In genomic region chr15:65919353-65919752, GRCh38 we compare ENCODE assay signal across 20 cellular contexts. TPM values are rescaled to one million over a fixed set of nuclear protein-coding genes. Genes with fewer than 3 reads are reported as not detected.
DNase-seq lines count a peak whose midpoint lies in the region; ATAC-seq, FAIRE-seq and TF ChIP-seq lines count a peak whose summit lies in the region.
"Had no signal": no experiment of that assay in that cellular context is flagged by ENCODE, and none has a peak within 500 bp of the region (broad histone marks: within the 10 kb centered on the region; RNA-seq: fewer than 3 reads in every experiment).

No MANE protein-coding gene starts in this region.

- H3K79me2 ChIP-seq in K562 (ENCODE audit: control insufficient read depth, insufficient read depth, low read length) = no peaks in the 10 kb centered on the region

- no peaks in the 10 kb centered on the region for H3K9me3 Mint-ChIP-seq in activated T-cell treated with anti-CD3 and anti-CD28 coated beads, Interleukin-2, amount 50 U/mL, for 72 hours
- H3K9me3 Mint-ChIP-seq in CD14-positive monocyte = no peaks in the 10 kb centered on the region
- H3K9me3 Mint-ChIP-seq: CD4-positive, alpha-beta memory T cell; HFFc6 had no signal

- intact Hi-C loops in K562 (cut with micrococcal nuclease) (no loop called here), CD14-positive monocyte (cut with micrococcal nuclease) (no loop called here)

- no peak overlapping the region for H3K9ac ChIP-seq in K562 (ENCODE audit: insufficient read depth in 1 of 2, low read depth in 2 of 2, low read length in 2 of 2)
- H3K9ac ChIP-seq: BLaER1 treated with 17β-estradiol and CSF1 and Interleukin-3, amounts not matched to agents 10 nM and 100 nM had no signal

- no peaks in the 10 kb centered on the region; the same call in 1 of the 2 replicates for H4K20me1 ChIP-seq in K562 (replicated peaks; ENCODE audit: control insufficient read depth, insufficient read depth, low read length)

- ATAC-seq in activated T-cell treated with anti-CD3 and anti-CD28 coated beads, Interleukin-2, amount 50 U/mL, for 72 hours (replicated peaks in 1 of 2) = no peak
- no peak for ATAC-seq in A549
- no peak for ATAC-seq in RWPE2 (ENCODE audit: low read depth)
- ATAC-seq in K562 = no peak
- ATAC-seq in GM19023 (IDR thresholded peaks at IDR 0.05; ENCODE audit: unreplicated experiment) = no peak

- H3K4me1 Mint-ChIP-seq in activated T-cell treated with anti-CD3 and anti-CD28 coated beads, Interleukin-2, amount 50 U/mL, for 72 hours (ENCODE audit: low read depth) = peaks cover 45% of the 10 kb centered on the region
- H3K4me1 Mint-ChIP-seq in CD14-positive monocyte = no peaks in the 10 kb centered on the region

- in situ Hi-C loops in K562 (cut with MboI) = no loop called here

- TF ChIP-seq POLR2A in A549 (IDR thresholded peaks at IDR 0.05; ENCODE audit: low read length) (no peak), K562 (conservative IDR thresholded peaks at IDR 0.05) (no peak)

- no peak for TF ChIP-seq CTCF in A549 (IDR thresholded peaks at IDR 0.05)
- TF ChIP-seq CTCF in RWPE2 (IDR thresholded peaks at IDR 0.05; ENCODE audit: poor library complexity, severe bottlenecking) = no peak
- no peak for TF ChIP-seq CTCF in K562 (IDR thresholded peaks at IDR 0.05 in 2 of 3, conservative IDR thresholded peaks at IDR 0.05 in 1 of 3; ENCODE audit: insufficient read depth in 2 of 3, low read depth in 1 of 3, low read length in 3 of 3)
- TF ChIP-seq CTCF in CD14-positive monocyte (IDR thresholded peaks at IDR 0.05) = no peak

- no peak for DNase-seq in activated T-cell treated with anti-CD3 and anti-CD28 coated beads, Interleukin-2, amount 50 U/mL, for 72 hours
- DNase-seq in activated T-cell treated with anti-CD3 and anti-CD28 coated beads, Interleukin-2, amount 50 U/mL, for 48 hours = no peak
- no peak for DNase-seq in A549 (ENCODE audit: low read depth in 1 of 2, low spot score in 1 of 2)
- peak; percentile 22 for DNase-seq in RWPE2 (ENCODE audit: low spot score)
- no peak for DNase-seq in K562 (ENCODE audit: extremely low read depth in 1 of 4, low spot score in 3 of 4)
- no peak for DNase-seq in CD14-positive monocyte (ENCODE audit: low spot score)
- no peak for DNase-seq in epidermal melanocyte (ENCODE audit: insufficient read length, low spot score)
- DNase-seq: ACHN; AML-193; BE2C; CD4-positive, alpha-beta memory T cell; GF-D8; GOT3; HFFc6 had no signal

- peaks cover 0 to 4% of the 10 kb centered on the region in 2 donors for H3K36me3 Mint-ChIP-seq in activated T-cell treated with anti-CD3 and anti-CD28 coated beads, Interleukin-2, amount 50 U/mL, for 72 hours (ENCODE audit: insufficient read depth in 2 of 2)
- peaks cover 0 to 2% of the 10 kb centered on the region in 2 donors for H3K36me3 Mint-ChIP-seq in CD14-positive monocyte
- H3K36me3 Mint-ChIP-seq: CD4-positive, alpha-beta memory T cell had no signal

- H3K4me1 ChIP-seq in A549 (0 out of 3 replicates have a peak, but pooled peaks cover 4% of the 10 kb centered on the region), RWPE2 (ENCODE audit: insufficient read depth, poor library complexity, severe bottlenecking) (no peaks in the 10 kb centered on the region), K562 (replicated peaks in 1 of 2; ENCODE audit: control insufficient read depth in 2 of 2, insufficient read depth in 2 of 2, low read length in 2 of 2) (peaks cover 0 to 7% of the 10 kb centered on the region in 2 experiments; a peak in 2 of 5 replicates)
- H3K4me1 ChIP-seq: BE2C, HAP-1 had no signal

- TF ChIP-seq RAD21 in A549 (conservative IDR thresholded peaks at IDR 0.05 in 1 of 2, IDR thresholded peaks at IDR 0.05 in 1 of 2) = no peak
- no peak for TF ChIP-seq RAD21 in K562 (CRISPR knock-in tag; conservative IDR thresholded peaks at IDR 0.05 in 1 of 2, IDR thresholded peaks at IDR 0.05 in 1 of 2)

- CTCF ChIA-PET in A549 (lab: Yijun Ruan, JAX) = interaction anchor here (2.1 kb wide), 1 partner anchor 281 kb away, joined by 8 read pairs; no protein-coding TSS in a partner anchor
- CTCF ChIA-PET in K562 (lab: Yijun Ruan, JAX; ENCODE audit: low intra/inter-chr PET ratio) = no interaction called here

- WGBS in A549 (ENCODE audit: missing lambda C conversion rate) = 90% methylated on average over 9 of the region's 9 CpGs
- 74% methylated on average over 9 of the region's 9 CpGs for WGBS in K562 (ENCODE audit: insufficient coverage, low coverage, missing lambda C conversion rate)

- H3K27ac ChIP-seq in A549 (no peak overlapping the region), RWPE2 (ENCODE audit: poor library complexity, severe bottlenecking) (no peak overlapping the region), K562 (ENCODE audit: extremely low read depth, low read depth, low read length) (no peak overlapping the region)
- H3K27ac ChIP-seq: 22Rv1; BLaER1 treated with 17β-estradiol and CSF1 and Interleukin-3, amounts not matched to agents 10 nM and 100 nM had no signal

- POLR2A ChIA-PET in A549 (lab: Yijun Ruan, JAX) (no interaction called here), K562 (lab: Yijun Ruan, JAX) (no interaction called here)

- H3K4me2 ChIP-seq in A549 = no peak overlapping the region
- H3K4me2 ChIP-seq in K562 (ENCODE audit: insufficient read depth, low read length) = no peak overlapping the region

- no peaks in the 10 kb centered on the region for H3K9me3 ChIP-seq in A549
- H3K9me3 ChIP-seq in RWPE2 (ENCODE audit: severe bottlenecking) = no peaks in the 10 kb centered on the region
- no peaks in the 10 kb centered on the region for H3K9me3 ChIP-seq in K562 (replicated peaks; ENCODE audit: control insufficient read depth, insufficient read depth, low read depth, low read length)
- H3K9me3 ChIP-seq: BE2C; BLaER1 treated with 17β-estradiol and CSF1 and Interleukin-3, amounts not matched to agents 10 nM and 100 nM; HAP-1 had no signal

- H3K27me3 ChIP-seq in RWPE2 (ENCODE audit: insufficient read depth, poor library complexity, severe bottlenecking) = no peaks in the 10 kb centered on the region
- H3K27me3 ChIP-seq in K562 (ENCODE audit: control insufficient read depth in 2 of 2, insufficient read depth in 2 of 2, low read length in 2 of 2) = no peaks in the 10 kb centered on the region
- H3K27me3 ChIP-seq: BE2C had no signal

- no peak overlapping the region for H3K4me3 Mint-ChIP-seq in activated T-cell treated with anti-CD3 and anti-CD28 coated beads, Interleukin-2, amount 50 U/mL, for 72 hours
- H3K4me3 Mint-ChIP-seq in CD14-positive monocyte = no peak overlapping the region
- H3K4me3 Mint-ChIP-seq: CD4-positive, alpha-beta memory T cell; HFFc6 had no signal

- no TSS peak for BruUV-seq in K562 (replicated peaks; lab: Mats Ljungman, UMichigan)

- TF ChIP-seq EP300 in A549 (IDR thresholded peaks at IDR 0.05) (no peak), K562 (IDR thresholded peaks at IDR 0.05; ENCODE audit: low read length) (no peak)

- H3K36me3 ChIP-seq in RWPE2 (ENCODE audit: low read depth) (no peaks in the 10 kb centered on the region), K562 (ENCODE audit: control insufficient read depth, insufficient read depth, low read length) (no peaks in the 10 kb centered on the region)
- H3K36me3 ChIP-seq: BE2C, HAP-1 had no signal

- no peaks in the 10 kb centered on the region for H3K27me3 Mint-ChIP-seq in activated T-cell treated with anti-CD3 and anti-CD28 coated beads, Interleukin-2, amount 50 U/mL, for 72 hours (ENCODE audit: low read depth)
- peaks cover 1 to 4% (median 2%) of the 10 kb centered on the region in 3 donors for H3K27me3 Mint-ChIP-seq in CD14-positive monocyte (ENCODE audit: low read depth in 3 of 3)
- H3K27me3 Mint-ChIP-seq: CD4-positive, alpha-beta memory T cell had no signal

- H3K4me3 ChIP-seq in A549 (no peak overlapping the region), RWPE2 (ENCODE audit: severe bottlenecking) (no peak overlapping the region), K562 (no peak overlapping the region)
- H3K4me3 ChIP-seq: BLaER1 treated with 17β-estradiol and CSF1 and Interleukin-3, amounts not matched to agents 10 nM and 100 nM; HAP-1 had no signal

- peak; percentile 43 for FAIRE-seq in A549 (lab: Jason Lieb, UNC)
- no peak for FAIRE-seq in K562 (lab: Jason Lieb, UNC)
- FAIRE-seq: A204.1, H54 had no signal

- peak overlapping the region; percentile 26 for H3K27ac Mint-ChIP-seq in activated T-cell treated with anti-CD3 and anti-CD28 coated beads, Interleukin-2, amount 50 U/mL, for 72 hours
- no peak overlapping the region for H3K27ac Mint-ChIP-seq in CD14-positive monocyte
- H3K27ac Mint-ChIP-seq: HFFc6 had no signal

- peaks cover 9% of the 10 kb centered on the region for H3K9me1 ChIP-seq in K562 (ENCODE audit: control insufficient read depth, insufficient read depth, low read length)

- no peak overlapping the region for H2AFZ ChIP-seq in K562 (ENCODE audit: low read depth, low read length)

TF ChIP-seq in A549, 52 proteins besides CTCF, POLR2A, EP300 and RAD21 (continues in another document):
- no peak for TF ChIP-seq CEBPB (IDR thresholded peaks at IDR 0.05)

TF ChIP-seq in K562, 482 proteins besides CTCF, POLR2A, EP300 and RAD21 (continues in another document):
- no peak for TF ChIP-seq SMC3 (conservative IDR thresholded peaks at IDR 0.05; ENCODE audit: insufficient read depth, low read depth, low read length)

RNA-seq across cellular contexts. Expression of gene RAB11A, which starts 50.1 kb away (rescaled TPM):
- total RNA-seq in activated T-cell treated with anti-CD3 and anti-CD28 coated beads, Interleukin-2, amount 50 U/mL, for 72 hours = 100 to 1,000 TPM; 137 to 145 TPM
- polyA plus RNA-seq in A549 (2011; rRNA removed) = 527 and 551 TPM in 2 replicates
- polyA plus RNA-seq in A549 (2012; cell fraction: cytosol; rRNA removed) = 261 and 300 TPM in 2 replicates
- 125 and 150 TPM in 2 replicates for polyA plus RNA-seq in A549 (2012; cell fraction: nucleus; rRNA removed)
- polyA plus RNA-seq in A549 (2017; fragmentation: RNase III; extraction: RNeasy Plus Mini Kit Qiagen cat#74134 plus additional on column Dnase treatment) = 306 to 335 TPM (median 316 TPM) in 3 replicates
- 84.0 and 108 TPM in 2 replicates for polyA minus RNA-seq in A549 (2011; rRNA and poly(A)+ RNA removed)
- total RNA-seq in K562 (2011; cell fraction: chromatin; rRNA removed; ENCODE audit: low replicate concordance) = 56.2 and 68.3 TPM in 2 replicates
- total RNA-seq in K562 (2011; cell fraction: nucleolus; rRNA removed) = 12.9 and 14.2 TPM in 2 replicates
- 27.7 and 42.6 TPM in 2 replicates for total RNA-seq in K562 (2011; cell fraction: nucleoplasm; rRNA removed)
- total RNA-seq in K562 (2014; rRNA removed) = 122 and 129 TPM in 2 replicates
- 265 and 291 TPM in 2 replicates for total RNA-seq in K562 (2014; rRNA removed; fragmentation: Illumina TruSeq; extraction: Trizol)
- 188 and 194 TPM in 2 replicates for total RNA-seq in K562 (2015; rRNA removed; fragmentation: Illumina TruSeq; extraction: Trizol)
- total RNA-seq in K562 (2021) = 224 and 232 TPM in 2 replicates
- 336 and 369 TPM in 2 replicates for polyA plus RNA-seq in K562 (2011; rRNA removed)
- 144 and 235 TPM in 2 replicates for polyA plus RNA-seq in K562 (2011; cell fraction: cytosol; rRNA removed)
- polyA plus RNA-seq in K562 (2011; cell fraction: nucleus; rRNA removed) = 66.7 and 120 TPM in 2 replicates
- 291 and 297 TPM in 2 replicates for polyA plus RNA-seq in K562 (2012)
- polyA plus RNA-seq in K562 (2014; fragmentation: Illumina TruSeq; extraction: Trizol) = 317 and 338 TPM in 2 replicates
- polyA plus RNA-seq in K562 (2014; fragmentation: Nextera tagmentation; extraction: Ambion mirVana) = 100 to 1,000 TPM; 236 to 271 TPM
- polyA plus RNA-seq in K562 (2014; rRNA removed) = 245 and 321 TPM in 2 replicates
- 431 and 466 TPM in 2 replicates for polyA minus RNA-seq in K562 (2011; rRNA and poly(A)+ RNA removed)
- 78.3 and 103 TPM in 2 replicates for polyA minus RNA-seq in K562 (2011; cell fraction: cytosol; rRNA and poly(A)+ RNA removed)
- polyA minus RNA-seq in K562 (2011; cell fraction: nucleus; rRNA and poly(A)+ RNA removed) = 12.8 and 19.5 TPM in 2 replicates
- polyA plus RNA-seq in CD14-positive monocyte = 100 to 1,000 TPM; 300 to 310 TPM
